In genomic region chr6:153960741-153961140, GRCh38 we compare ENCODE assay signal across 24 cellular contexts.
DNase-seq lines count a peak whose midpoint lies in the region; ATAC-seq, FAIRE-seq and TF ChIP-seq lines count a peak whose summit lies in the region.
"Had no signal": no experiment of that assay in that cellular context is flagged by ENCODE, and none has a peak within 500 bp of the region (broad histone marks: within the 10 kb centered on the region; RNA-seq: fewer than 3 reads in every experiment).

No MANE protein-coding gene starts in this region.

- H3K4me1 ChIP-seq in breast epithelium: no peaks in the 10 kb centered on the region
- H3K4me1 ChIP-seq in mesenchymal stem cell (ENCODE audit: control insufficient read depth, insufficient read depth, low read depth, low read length): peaks cover 3% of the 10 kb centered on the region
- peaks cover 2 to 18% (median 15%) of the 10 kb centered on the region in 5 donors for H3K4me1 ChIP-seq in subcutaneous abdominal adipose tissue (ENCODE audit: control insufficient read depth in 5 of 5, insufficient read depth in 5 of 5, low read length in 5 of 5)
- H3K4me1 ChIP-seq: A549, Caco-2 had no signal

- H2BK12ac ChIP-seq in mesenchymal stem cell (ENCODE audit: low read length in 2 of 2): no peak overlapping the region

- H2BK120ac ChIP-seq in mesenchymal stem cell (ENCODE audit: low read depth, low read length): no peak overlapping the region

- ATAC-seq in omental fat pad (ENCODE audit: low FRiP score): no peak
- ATAC-seq: A549; CD8-positive, alpha-beta T cell had no signal

- H3K36me3 Mint-ChIP-seq in MCF 10A (ENCODE audit: insufficient read depth, unreplicated experiment): no peaks in the 10 kb centered on the region
- no peaks in the 10 kb centered on the region for H3K36me3 Mint-ChIP-seq in activated CD4-positive, alpha-beta T cell treated with anti-CD3 and anti-CD28 coated beads, Interleukin-2, amount 10 ng/mL, durations not matched to agents 24 days and 14 days (ENCODE audit: low read depth)
- H3K36me3 Mint-ChIP-seq: CD8-positive, alpha-beta T cell had no signal

- no peak for TF ChIP-seq POLR2A in breast epithelium (IDR thresholded peaks at IDR 0.05)

- no peaks in the 10 kb centered on the region for H3K79me1 ChIP-seq in mesenchymal stem cell (replicated peaks; ENCODE audit: low read length, poor library complexity, severe bottlenecking)

- H3K27me3 Mint-ChIP-seq in MCF 10A (ENCODE audit: insufficient read depth, unreplicated experiment): peaks cover 16% of the 10 kb centered on the region
- no peaks in the 10 kb centered on the region for H3K27me3 Mint-ChIP-seq in activated CD4-positive, alpha-beta T cell treated with anti-CD3 and anti-CD28 coated beads, Interleukin-2, amount 10 ng/mL, durations not matched to agents 24 days and 14 days
- H3K27me3 Mint-ChIP-seq: B cell; CD4-positive, alpha-beta T cell had no signal

- H3K27ac Mint-ChIP-seq in MCF 10A (ENCODE audit: low read depth, unreplicated experiment): no peak overlapping the region
- no peak overlapping the region for H3K27ac Mint-ChIP-seq in activated CD4-positive, alpha-beta T cell treated with anti-CD3 and anti-CD28 coated beads, Interleukin-2, amount 10 ng/mL, durations not matched to agents 24 days and 14 days
- H3K27ac Mint-ChIP-seq: B cell; CD4-positive, alpha-beta T cell; CD8-positive, alpha-beta T cell had no signal

- no peak overlapping the region for H2AK5ac ChIP-seq in mesenchymal stem cell (ENCODE audit: low read length, severe bottlenecking)

- peaks cover 4% of the 10 kb centered on the region for H3K9me3 Mint-ChIP-seq in MCF 10A (ENCODE audit: unreplicated experiment)
- no peaks in the 10 kb centered on the region for H3K9me3 Mint-ChIP-seq in activated CD4-positive, alpha-beta T cell treated with anti-CD3 and anti-CD28 coated beads, Interleukin-2, amount 10 ng/mL, durations not matched to agents 24 days and 14 days
- H3K9me3 Mint-ChIP-seq: CD4-positive, alpha-beta T cell; CD8-positive, alpha-beta T cell had no signal

- intact Hi-C loops in MCF 10A (cut with micrococcal nuclease): no loop called here
- intact Hi-C loops in breast epithelium (cut with DNase I; ENCODE audit: low total_unique reads): no loop called here
- intact Hi-C loops in activated CD4-positive, alpha-beta T cell treated with anti-CD3 and anti-CD28 coated beads, Interleukin-2, amount 10 ng/mL, durations not matched to agents 24 days and 14 days (cut with micrococcal nuclease): no loop called here

- H3K18ac ChIP-seq in mesenchymal stem cell (ENCODE audit: low read depth in 1 of 2, low read length in 2 of 2): no peak overlapping the region

- POLR2A ChIA-PET in MCF 10A (lab: Yijun Ruan, JAX): interaction anchor here (0.6 to 1.4 kb wide), 3 partner anchors 10 to 17 kb away, joined by 3 read pairs; no protein-coding TSS in a partner anchor

- no peak overlapping the region for H4K91ac ChIP-seq in mesenchymal stem cell (ENCODE audit: low read length)

- DNase-seq in MCF 10A (ENCODE audit: unreplicated experiment) (peak; percentile 17), breast epithelium (ENCODE audit: low spot score in 2 of 2) (no peak), bronchial epithelial cell (ENCODE audit: low read depth) (peak; percentile 60), mesenchymal stem cell (no peak), NCI-H146 treated with DMSO at 0.1 percent for 48 hours (lab: John Stamatoyannopoulos, UW; ENCODE audit: unreplicated experiment) (no peak), omental fat pad (ENCODE audit: low spot score) (no peak)
- DNase-seq in activated CD4-positive, alpha-beta T cell treated with anti-CD3 and anti-CD28 coated beads, Interleukin-2, amount 10 ng/mL, durations not matched to agents 24 days and 14 days: no peak
- DNase-seq: AML-193; Caco-2; Calu3; CD4-positive, alpha-beta T cell; CD8-positive, alpha-beta T cell; DMS79 treated with DMSO at 0.1 percent for 48 hours; GF-D8 had no signal

- BruUV-seq in MCF 10A (replicated peaks; lab: Mats Ljungman, UMichigan): no TSS peak

- TF ChIP-seq CTCF in MCF 10A (IDR thresholded peaks at IDR 0.05; ENCODE audit: unreplicated experiment) (no peak), breast epithelium (IDR thresholded peaks at IDR 0.05) (no peak), bronchial epithelial cell (IDR thresholded peaks at IDR 0.05; ENCODE audit: insufficient read depth, low read length, severe bottlenecking) (no peak), omental fat pad (IDR thresholded peaks at IDR 0.05) (no peak)

- H2BK5ac ChIP-seq in mesenchymal stem cell (ENCODE audit: low read depth, low read length, poor library complexity, severe bottlenecking): no peak overlapping the region

- H3K4me2 ChIP-seq in mesenchymal stem cell (ENCODE audit: low read length, poor library complexity, severe bottlenecking): no peak overlapping the region
- H3K4me2 ChIP-seq: A549; BLaER1 treated with 17β-estradiol and CSF1 and Interleukin-3, amounts not matched to agents 10 nM and 100 nM had no signal

- no peak overlapping the region for H2BK15ac ChIP-seq in mesenchymal stem cell (ENCODE audit: low read depth, poor library complexity, severe bottlenecking)

- WGBS in mesenchymal stem cell: no CpG with 5 or more reads among the region's 1 CpG

- H3K27ac ChIP-seq in breast epithelium (no peak overlapping the region), mesenchymal stem cell (ENCODE audit: low read length, poor library complexity, severe bottlenecking) (no peak overlapping the region), subcutaneous abdominal adipose tissue (ENCODE audit: low read depth, low read length) (peak overlapping the region; percentile 67)
- H3K27ac ChIP-seq: 22Rv1; A549; BLaER1 treated with 17β-estradiol and CSF1 and Interleukin-3, amounts not matched to agents 10 nM and 100 nM; C4-2B had no signal

- no peak overlapping the region for H3K4me3 ChIP-seq in breast epithelium
- H3K4me3 ChIP-seq in bronchial epithelial cell (ENCODE audit: low read depth, low read length): no peak overlapping the region
- peak overlapping the region in 1 of 2 experiments; percentile 69 for H3K4me3 ChIP-seq in mesenchymal stem cell (ENCODE audit: insufficient read depth in 1 of 2, low read depth in 1 of 2, low read length in 2 of 2)
- peak overlapping the region in 2 of 5 donors; percentile 56 to 61 for H3K4me3 ChIP-seq in subcutaneous abdominal adipose tissue (ENCODE audit: low read depth in 1 of 5, low read length in 5 of 5)
- H3K4me3 ChIP-seq: A549; BLaER1 treated with 17β-estradiol and CSF1 and Interleukin-3, amounts not matched to agents 10 nM and 100 nM had no signal

- H3K9ac ChIP-seq in mesenchymal stem cell (ENCODE audit: low read length) (peak overlapping the region; percentile 57), subcutaneous abdominal adipose tissue (ENCODE audit: low read length in 5 of 5) (peak overlapping the region in 2 of 5 donors; percentile 32 to 52)
- H3K9ac ChIP-seq: BLaER1 treated with 17β-estradiol and CSF1 and Interleukin-3, amounts not matched to agents 10 nM and 100 nM had no signal

- H3K27me3 ChIP-seq in breast epithelium: no peaks in the 10 kb centered on the region
- H3K27me3 ChIP-seq in bronchial epithelial cell (ENCODE audit: control insufficient read depth, insufficient read depth, low read length): no peaks in the 10 kb centered on the region
- no peaks in the 10 kb centered on the region for H3K27me3 ChIP-seq in mesenchymal stem cell (ENCODE audit: control insufficient read depth in 1 of 2, insufficient read depth in 1 of 2, low read length in 2 of 2)
- H3K27me3 ChIP-seq in subcutaneous abdominal adipose tissue (ENCODE audit: control insufficient read depth in 5 of 5, insufficient read depth in 4 of 5, low read length in 5 of 5): no peaks in the 10 kb centered on the region

- no peaks in the 10 kb centered on the region for H3K36me3 ChIP-seq in breast epithelium
- H3K36me3 ChIP-seq in bronchial epithelial cell (ENCODE audit: control insufficient read depth, insufficient read depth, low read length): no peaks in the 10 kb centered on the region
- H3K36me3 ChIP-seq in mesenchymal stem cell (ENCODE audit: control insufficient read depth in 1 of 2, insufficient read depth in 2 of 2, low read depth in 1 of 2, low read length in 2 of 2): no peaks in the 10 kb centered on the region
- H3K36me3 ChIP-seq in subcutaneous abdominal adipose tissue (ENCODE audit: control insufficient read depth in 5 of 5, insufficient read depth in 5 of 5, low read length in 5 of 5): no peaks in the 10 kb centered on the region
- H3K36me3 ChIP-seq: BLaER1 treated with 17β-estradiol and CSF1 and Interleukin-3, amounts not matched to agents 10 nM and 100 nM had no signal

- CTCF ChIA-PET in MCF 10A (lab: Yijun Ruan, JAX): interaction anchor here (0.6 to 1.1 kb wide), 3 partner anchors 157 to 395 kb away, joined by 3 to 6 read pairs (median 3); no protein-coding TSS in a partner anchor

- H3K4me3 Mint-ChIP-seq in MCF 10A (ENCODE audit: unreplicated experiment): no peak overlapping the region
- no peak overlapping the region for H3K4me3 Mint-ChIP-seq in activated CD4-positive, alpha-beta T cell treated with anti-CD3 and anti-CD28 coated beads, Interleukin-2, amount 10 ng/mL, durations not matched to agents 24 days and 14 days
- H3K4me3 Mint-ChIP-seq: B cell; CD4-positive, alpha-beta T cell; CD8-positive, alpha-beta T cell had no signal

- H3K9me3 ChIP-seq in breast epithelium: no peaks in the 10 kb centered on the region
- H3K9me3 ChIP-seq in mesenchymal stem cell (ENCODE audit: control insufficient read depth, low read length): no peaks in the 10 kb centered on the region
- H3K9me3 ChIP-seq in subcutaneous abdominal adipose tissue (ENCODE audit: control insufficient read depth in 5 of 5, low read length in 5 of 5): no peaks in the 10 kb centered on the region
- H3K9me3 ChIP-seq: A549; BLaER1 treated with 17β-estradiol and CSF1 and Interleukin-3, amounts not matched to agents 10 nM and 100 nM; Caco-2 had no signal

- no peak overlapping the region for H2AFZ ChIP-seq in mesenchymal stem cell (ENCODE audit: low read depth, low read length)

- no peak overlapping the region for H3K14ac ChIP-seq in mesenchymal stem cell (ENCODE audit: low read length in 2 of 2)

- FAIRE-seq in bronchial epithelial cell (lab: Jason Lieb, UNC): no peak
- FAIRE-seq: A549, D721Med, G401.6, GM12891, GM19239 had no signal

- no peak overlapping the region for H3K23ac ChIP-seq in mesenchymal stem cell (ENCODE audit: low read length in 2 of 2)

- no peak overlapping the region for H4K8ac ChIP-seq in mesenchymal stem cell (ENCODE audit: low read length)

- peaks cover 12% of the 10 kb centered on the region for H3K4me1 Mint-ChIP-seq in MCF 10A (ENCODE audit: insufficient read depth, unreplicated experiment)
- no peaks in the 10 kb centered on the region for H3K4me1 Mint-ChIP-seq in activated CD4-positive, alpha-beta T cell treated with anti-CD3 and anti-CD28 coated beads, Interleukin-2, amount 10 ng/mL, durations not matched to agents 24 days and 14 days

- H3K4ac ChIP-seq in mesenchymal stem cell (ENCODE audit: low read depth in 1 of 2, low read length in 2 of 2): no peak overlapping the region

Comparison
In these comparisons a context has a peak if more than half of its experiments do, and no peak if none do; other contexts are left out.
1. DNase-seq: peak in MCF 10A (single experiment) and bronchial epithelial cell (single experiment); none in breast epithelium (0 of 2), mesenchymal stem cell (single experiment), NCI-H146 treated with DMSO at 0.1 percent for 48 hours (single experiment), omental fat pad (single experiment) and activated CD4-positive, alpha-beta T cell treated with anti-CD3 and anti-CD28 coated beads, Interleukin-2, amount 10 ng/mL, durations not matched to agents 24 days and 14 days (single experiment).